ENCODE assay signal across 9 cellular contexts in genomic region chr11:86805873-86806310, GRCh38. TPM values are rescaled to one million over a fixed set of nuclear protein-coding genes. Genes with fewer than 3 reads are reported as not detected.
DNase-seq lines count a peak whose midpoint lies in the region; ATAC-seq, FAIRE-seq and TF ChIP-seq lines count a peak whose summit lies in the region.
"Had no signal": no experiment of that assay in that cellular context is flagged by ENCODE, and none has a peak within 500 bp of the region (broad histone marks: within the 10 kb centered on the region; RNA-seq: fewer than 3 reads in every experiment).

No MANE protein-coding gene starts in this region.

- H3K9ac ChIP-seq in GM23248 (peak overlapping the region; percentile 40; the same call in 1 of the 2 replicates), HepG2 (ENCODE audit: insufficient read depth, low read depth, low read length) (no peak overlapping the region)

- no peak for FAIRE-seq in HepG2 (lab: Jason Lieb, UNC)

- CTCF ChIA-PET in HepG2 (lab: Yijun Ruan, JAX; ENCODE audit: low intra/inter-chr PET ratio, low total read pairs), result no interaction called here

- H3K36me3 ChIP-seq in GM23248 (ENCODE audit: low read depth) (peaks cover 30% of the 10 kb centered on the region), HepG2 (replicated peaks in 1 of 2; ENCODE audit: control insufficient read depth in 1 of 2, insufficient read depth in 2 of 2, low read length in 2 of 2) (no peaks in the 10 kb centered on the region)

- BruUV-seq in HepG2 (replicated peaks; lab: Mats Ljungman, UMichigan), result no TSS peak

- H3K79me2 ChIP-seq in GM23248 (ENCODE audit: insufficient read depth), result peaks cover 92% of the 10 kb centered on the region
- no peaks in the 10 kb centered on the region for H3K79me2 ChIP-seq in HepG2 (ENCODE audit: insufficient read depth, low read length)

- no peak for TF ChIP-seq EP300 in HepG2 (IDR thresholded peaks at IDR 0.05; ENCODE audit: low read depth in 2 of 2, low read length in 2 of 2)
- TF ChIP-seq EP300 in HepG2 (CRISPR knock-in tag; IDR thresholded peaks at IDR 0.05; ENCODE audit: borderline replicate concordance), result no peak

- POLR2A ChIA-PET in HepG2 (lab: Yijun Ruan, JAX), result no interaction called here

- H3K27me3 ChIP-seq in GM23248 (replicated peaks; ENCODE audit: insufficient read depth) (no peaks in the 10 kb centered on the region), HepG2 (ENCODE audit: control insufficient read depth in 1 of 2, insufficient read depth in 2 of 2, low read length in 2 of 2) (peaks cover 3 to 30% of the 10 kb centered on the region in 2 experiments; a peak in 4 of 5 replicates)

- WGBS in GM23248 (ENCODE audit: low coverage in 1 of 2, low lambda C conversion rate in 2 of 2, missing lambda C conversion rate in 2 of 2), 2 experiments, result 38 to 43% methylated on average over 2 of the region's 2 CpGs
- WGBS in HepG2 (ENCODE audit: low lambda C conversion rate), result 4% methylated on average over 2 of the region's 2 CpGs

- H3K9me3 ChIP-seq in GM23248 (ENCODE audit: low read depth), result no peaks in the 10 kb centered on the region
- H3K9me3 ChIP-seq in HepG2 (ENCODE audit: low read length), result no peaks in the 10 kb centered on the region

- no peaks in the 10 kb centered on the region for H3K9me2 ChIP-seq in GM23248 (ENCODE audit: insufficient read depth)

- H3F3A ChIP-seq in GM23248 (ENCODE audit: insufficient read depth), result peaks cover 50% of the 10 kb centered on the region

- intact Hi-C loops in HepG2 (cut with micrococcal nuclease; ENCODE audit: unreplicated experiment), result no loop called here

- H3K4me2 ChIP-seq in GM23248 (ENCODE audit: unreplicated experiment) (peak overlapping the region; percentile 93), HepG2 (ENCODE audit: low read depth, low read length) (no peak overlapping the region)

- ATAC-seq in GM18508 (IDR thresholded peaks at IDR 0.05; ENCODE audit: insufficient read depth, unreplicated experiment), result peak; percentile 93
- ATAC-seq in HepG2, result no peak
- ATAC-seq: HCT116 had no signal

- TF ChIP-seq CTCF in HepG2 (CRISPR knock-in tag; IDR thresholded peaks at IDR 0.05), result no peak

- in situ Hi-C loops in GM23248 (cut with MboI), result no loop called here
- in situ Hi-C loops in HepG2 (cut with HindIII; ENCODE audit: extremely low pct_ligation_motif_present, low pct_unique_long_range_greater_than_20kb), result loop anchor here (25.0 kb wide), 1 partner anchor 444 kb away; the partner anchor contains the start of gene CCDC81

- no peak overlapping the region; the same call in 1 of the 2 replicates for H2AFZ ChIP-seq in GM23248
- no peak overlapping the region for H2AFZ ChIP-seq in HepG2 (ENCODE audit: low read length)

- H4K20me1 ChIP-seq in GM23248 (ENCODE audit: insufficient read depth) (no peaks in the 10 kb centered on the region), HepG2 (ENCODE audit: insufficient read depth, low read length) (no peaks in the 10 kb centered on the region)

- H3K27ac ChIP-seq in GM23248 (peak overlapping the region; percentile 75), HepG2 (ENCODE audit: extremely low read length, insufficient read depth, low read length) (no peak overlapping the region)

- 0 out of 2 replicates have a peak overlapping the region, but pooled peaks have one; percentile 24 for H3K4me3 ChIP-seq in GM23248
- no peak overlapping the region for H3K4me3 ChIP-seq in HepG2 (replicated peaks in 1 of 3; ENCODE audit: insufficient read depth in 1 of 3, low read depth in 2 of 3, low read length in 3 of 3)

- TF ChIP-seq POLR2A in HepG2 (IDR thresholded peaks at IDR 0.05; ENCODE audit: insufficient read depth in 1 of 2, low read depth in 2 of 2, low read length in 2 of 2), result no peak

- H3K4me1 ChIP-seq in GM23248 (ENCODE audit: insufficient read depth) (peaks cover 56% of the 10 kb centered on the region), HepG2 (ENCODE audit: insufficient read depth, low read length) (peaks cover 2% of the 10 kb centered on the region; the same call in 1 of the 2 replicates)

- peak; percentile 63 for DNase-seq in GM23248
- DNase-seq in OCI-M1 (lab: John Stamatoyannopoulos, UW), result peak; percentile 83
- DNase-seq in HepG2 (ENCODE audit: low spot score), result no peak
- no peak for DNase-seq in effector CD8-positive, alpha-beta T cell (lab: John Stamatoyannopoulos, UW)
- DNase-seq in NCI-H82 treated with DMSO at 0.1 percent for 48 hours (lab: John Stamatoyannopoulos, UW; ENCODE audit: unreplicated experiment), result no peak
- no peak for DNase-seq in NCI-H1417 treated with DMSO at 0.1 percent for 48 hours (lab: John Stamatoyannopoulos, UW)
- no peak for DNase-seq in central memory CD4-positive, alpha-beta T cell

- TF ChIP-seq RAD21 in HepG2 (CRISPR knock-in tag; IDR thresholded peaks at IDR 0.05), result no peak

TF ChIP-seq in HepG2, 621 proteins besides CTCF, POLR2A, EP300 and RAD21:
- TF ChIP-seq MAFK (conservative IDR thresholded peaks at IDR 0.05 in 1 of 2, IDR thresholded peaks at IDR 0.05 in 1 of 2; ENCODE audit: low read length in 2 of 2), result peak; percentile 69 to 83; a peak in 3 of 4 replicates
- TF ChIP-seq JARID2 (CRISPR knock-in tag; IDR thresholded peaks at IDR 0.05; ENCODE audit: insufficient replicate concordance), result no peak
- TF ChIP-seq ZNF619 (CRISPR knock-in tag; IDR thresholded peaks at IDR 0.05), result no peak
- no peak for TF ChIP-seq NFATC3 (CRISPR knock-in tag; IDR thresholded peaks at IDR 0.05)
- no peak for TF ChIP-seq MAF1 (CRISPR knock-in tag; IDR thresholded peaks at IDR 0.05; ENCODE audit: borderline replicate concordance)
- no peak for TF ChIP-seq ZNF253 (CRISPR knock-in tag; IDR thresholded peaks at IDR 0.05; ENCODE audit: borderline replicate concordance)
- peak; percentile 76 for TF ChIP-seq MAFF (IDR thresholded peaks at IDR 0.05; ENCODE audit: low read depth, low read length)
TF ChIP-seq in HepG2: peak in this region for 2.

RNA-seq across cellular contexts. Expression of gene PRSS23, which starts 5.5 kb away (rescaled TPM):
- total RNA-seq in GM23248 (2014; rRNA removed; shearing (Covaris generic)), result 213 and 217 TPM in 2 replicates
- 376 and 392 TPM in 2 replicates for polyA plus RNA-seq in GM23248 (2016; fragmentation: Nextera tagmentation; extraction: Ambion mirVana)
- 0.20 and 0.28 TPM in 2 replicates for total RNA-seq in HepG2 (2016; rRNA removed; fragmentation: Illumina TruSeq; extraction: Trizol)
- total RNA-seq in HepG2 (2016; cell fraction: cytosol; rRNA removed; fragmentation: Illumina TruSeq; extraction: Trizol; ENCODE audit: low read depth), result 0.51 TPM in 1 of 2 replicates, not detected in the other
- 0.17 and 0.18 TPM in 2 replicates for total RNA-seq in HepG2 (2016; cell fraction: insoluble cytoplasmic fraction; rRNA removed; fragmentation: Illumina TruSeq; extraction: Trizol)
- 0.06 and 0.10 TPM in 2 replicates for total RNA-seq in HepG2 (2016; cell fraction: membrane; rRNA removed; fragmentation: Illumina TruSeq; extraction: Trizol)
- 0.25 TPM in 1 of 2 replicates, not detected in the other for total RNA-seq in HepG2 (2016; cell fraction: nucleus; rRNA removed; fragmentation: Illumina TruSeq; extraction: Trizol)
- 0.21 and 0.30 TPM in 2 replicates for polyA plus RNA-seq in HepG2 (2011; rRNA removed)
- polyA plus RNA-seq in HepG2 (2011; cell fraction: cytosol; rRNA removed), result 0.13 and 0.24 TPM in 2 replicates
- not detected in 2 replicates for polyA plus RNA-seq in HepG2 (2011; cell fraction: nucleus; rRNA removed)
- 0.51 and 0.57 TPM in 2 replicates for polyA plus RNA-seq in HepG2 (2012)
- 0.05 TPM in 1 of 2 replicates, not detected in the other for polyA plus RNA-seq in HepG2 (2016; cell fraction: cytosol; fragmentation: Illumina TruSeq; extraction: Trizol; ENCODE audit: low read depth)
- 0.11 TPM in 1 of 2 replicates, not detected in the other for polyA plus RNA-seq in HepG2 (2016; cell fraction: insoluble cytoplasmic fraction; fragmentation: Illumina TruSeq; extraction: Trizol; ENCODE audit: low read depth)
- polyA plus RNA-seq in HepG2 (2016; cell fraction: membrane; fragmentation: Illumina TruSeq; extraction: Trizol; ENCODE audit: low read depth), result 0.19 and 0.20 TPM in 2 replicates
- 0.70 TPM in 1 of 2 replicates, not detected in the other for polyA plus RNA-seq in HepG2 (2016; cell fraction: nucleus; fragmentation: Illumina TruSeq; extraction: Trizol; ENCODE audit: insufficient read depth, low read depth)
- polyA minus RNA-seq in HepG2 (2011; rRNA and poly(A)+ RNA removed; ENCODE audit: low replicate concordance), result 0.32 and 515 TPM in 2 replicates
- polyA minus RNA-seq in HepG2 (2011; cell fraction: cytosol; rRNA and poly(A)+ RNA removed), result 0.89 and 0.97 TPM in 2 replicates
- 0.37 and 1.2 TPM in 2 replicates for polyA minus RNA-seq in HepG2 (2011; cell fraction: nucleus; rRNA and poly(A)+ RNA removed)

Comparison
In these comparisons a context has a peak if more than half of its experiments do, and no peak if none do; other contexts are left out.
1. DNase-seq: peak in GM23248 (single experiment) and OCI-M1 (single experiment); none in HepG2 (single experiment), effector CD8-positive, alpha-beta T cell (single experiment), NCI-H82 treated with DMSO at 0.1 percent for 48 hours (single experiment), NCI-H1417 treated with DMSO at 0.1 percent for 48 hours (single experiment) and central memory CD4-positive, alpha-beta T cell (single experiment).
2. RNA of gene PRSS23, which starts 5.5 kb away (total RNA-seq): 213 to 217 TPM in GM23248; 0.06 to 0.51 TPM in HepG2; every median in the first group is over 100 times any median in the second.